8 cellular contexts compared by ENCODE assay signal in the genomic region with DNA sequence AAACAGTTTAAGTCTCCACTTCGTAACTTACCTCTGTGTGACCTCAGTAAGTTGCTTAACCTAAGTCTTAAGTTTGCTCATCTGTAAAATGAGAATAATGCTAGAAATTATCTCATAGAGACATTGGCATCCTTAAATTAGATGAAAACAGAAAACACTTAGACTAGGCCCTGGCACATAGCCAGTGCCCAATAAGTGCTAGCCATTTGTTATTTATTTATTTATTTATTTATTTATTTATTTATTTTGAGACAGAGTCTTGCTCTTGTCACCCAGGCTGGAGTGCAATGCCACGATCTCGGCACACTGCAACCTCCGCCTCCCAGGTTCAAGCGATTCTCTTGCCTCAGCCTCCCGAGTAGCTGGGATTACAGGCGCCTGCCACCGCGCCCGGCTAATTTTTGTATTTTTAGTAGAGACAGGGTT. TPM values are rescaled to one million over a fixed set of nuclear protein-coding genes. Genes with fewer than 3 reads are reported as not detected.
A peak's percentile ranks its signal among the peaks of the same experiment; 100 is the strongest.
DNase-seq lines count a peak whose midpoint lies in the region; ATAC-seq and TF ChIP-seq lines count a peak whose summit lies in the region.
"Not testable (repeated sequence)": the region's sequence is repeated elsewhere in the genome, so short reads cannot be mapped to it uniquely, and the experiment has no call there.

No MANE protein-coding gene starts in this region.

- H3K4me2 ChIP-seq in GM23248 (ENCODE audit: unreplicated experiment), result peak overlapping the region; percentile 76

- H3K27me3 ChIP-seq in GM23248 (replicated peaks; ENCODE audit: insufficient read depth); upper lobe of left lung: not testable (repeated sequence)

- not testable (repeated sequence) for H3K36me3 Mint-ChIP-seq in T-helper 17 cell (ENCODE audit: low read depth); activated naive CD8-positive, alpha-beta T cell; natural killer cell treated with Interleukin-12 subunit alpha and Interleukin-12 subunit beta and Interleukin-15 and Interleukin-18, amount 100 ng/mL, for 72 hours

- H3K4me3 Mint-ChIP-seq in T-helper 17 cell, result peak overlapping the region; percentile 97
- H3K4me3 Mint-ChIP-seq in activated naive CD8-positive, alpha-beta T cell, result peak overlapping the region; percentile 93
- H3K4me3 Mint-ChIP-seq in natural killer cell treated with Interleukin-12 subunit alpha and Interleukin-12 subunit beta and Interleukin-15 and Interleukin-18, amount 100 ng/mL, for 72 hours, result peak overlapping the region; percentile 89

- not testable (repeated sequence) for H3K9me3 ChIP-seq in GM23248 (ENCODE audit: low read depth); T-helper 17 cell (ENCODE audit: control insufficient read depth, low read length, poor library complexity, severe bottlenecking); upper lobe of left lung

- in situ Hi-C loops in GM23248 (cut with MboI), result not testable (repeated sequence)

- H3K9me3 Mint-ChIP-seq in activated naive CD8-positive, alpha-beta T cell (ENCODE audit: low read depth); natural killer cell treated with Interleukin-12 subunit alpha and Interleukin-12 subunit beta and Interleukin-15 and Interleukin-18, amount 100 ng/mL, for 72 hours: not testable (repeated sequence)

- H3K9ac ChIP-seq in GM23248, result peak overlapping the region; percentile 100

- H3K4me1 Mint-ChIP-seq in T-helper 17 cell, result peaks cover 67% of the 10 kb centered on the region
- H3K4me1 Mint-ChIP-seq in activated naive CD8-positive, alpha-beta T cell (ENCODE audit: low read depth), result peaks cover 63% of the 10 kb centered on the region
- H3K4me1 Mint-ChIP-seq in natural killer cell treated with Interleukin-12 subunit alpha and Interleukin-12 subunit beta and Interleukin-15 and Interleukin-18, amount 100 ng/mL, for 72 hours (ENCODE audit: low read depth in 2 of 2), result peaks cover 58 to 59% of the 10 kb centered on the region in 2 donors

- H3K4me3 ChIP-seq in GM23248 (peak overlapping the region; percentile 93), coronary artery (peak overlapping the region; percentile 99), skin epidermis (peak overlapping the region in 1 of 7 experiments; percentile 99), upper lobe of left lung (peak overlapping the region in 1 of 4 donors; percentile 80)

- TF ChIP-seq CTCF in coronary artery (IDR thresholded peaks at IDR 0.05); upper lobe of left lung (IDR thresholded peaks at IDR 0.05): not testable (repeated sequence)

- 0 out of 2 replicates have a peak overlapping the region, but pooled peaks have one; percentile 89 for H3K27ac ChIP-seq in GM23248
- H3K27ac ChIP-seq in coronary artery, result peak overlapping the region; percentile 97 to 99
- H3K27ac ChIP-seq in skin epidermis, result peak overlapping the region in 15 of 21 experiments; percentile 70 to 100 (median 99)
- H3K27ac ChIP-seq in upper lobe of left lung, result peak overlapping the region; percentile 86 to 100 (median 100)

- ATAC-seq in T-helper 17 cell; Right ventricle myocardium superior (ENCODE audit: poor library complexity); natural killer cell treated with Interleukin-12 subunit alpha and Interleukin-12 subunit beta and Interleukin-15 and Interleukin-18, amount 100 ng/mL, for 72 hours; upper lobe of left lung (ENCODE audit: low FRiP score in 2 of 2): not testable (repeated sequence)

- not testable (repeated sequence) for TF ChIP-seq POLR2A in upper lobe of left lung (IDR thresholded peaks at IDR 0.05)

- not testable (repeated sequence) for H4K20me1 ChIP-seq in GM23248 (ENCODE audit: insufficient read depth)

- not testable (repeated sequence) for H3K27me3 Mint-ChIP-seq in T-helper 17 cell; activated naive CD8-positive, alpha-beta T cell; natural killer cell treated with Interleukin-12 subunit alpha and Interleukin-12 subunit beta and Interleukin-15 and Interleukin-18, amount 100 ng/mL, for 72 hours

- not testable (repeated sequence) for TF ChIP-seq EP300 in upper lobe of left lung (IDR thresholded peaks at IDR 0.05)

- peaks cover 89% of the 10 kb centered on the region for H3K79me2 ChIP-seq in GM23248 (ENCODE audit: insufficient read depth)

- H3K36me3 ChIP-seq in GM23248 (ENCODE audit: low read depth); upper lobe of left lung: not testable (repeated sequence)

- H3K27ac Mint-ChIP-seq in T-helper 17 cell, result peak overlapping the region; percentile 97
- H3K27ac Mint-ChIP-seq in activated naive CD8-positive, alpha-beta T cell, result peak overlapping the region; percentile 99
- H3K27ac Mint-ChIP-seq in natural killer cell treated with Interleukin-12 subunit alpha and Interleukin-12 subunit beta and Interleukin-15 and Interleukin-18, amount 100 ng/mL, for 72 hours, result peak overlapping the region; percentile 96 to 97

- intact Hi-C loops in Right ventricle myocardium superior (cut with DNase I), result loop anchor here (5.0 to 10.0 kb wide), 2 partner anchors 66 to 128 kb away; partner anchors contain the start of gene THRAP3

- H3F3A ChIP-seq in GM23248 (ENCODE audit: insufficient read depth), result peaks cover 27% of the 10 kb centered on the region

- H2AFZ ChIP-seq in GM23248, result not testable (repeated sequence)

- H3K4me1 ChIP-seq in GM23248 (ENCODE audit: insufficient read depth), result peaks cover 59% of the 10 kb centered on the region
- H3K4me1 ChIP-seq in upper lobe of left lung, result peaks cover 66 to 77% (median 76%) of the 10 kb centered on the region in 4 donors

- not testable (repeated sequence) for H3K9me2 ChIP-seq in GM23248 (ENCODE audit: insufficient read depth)

- DNase-seq in GM23248 (peak; percentile 46), Right ventricle myocardium superior (peak; percentile 34)
- DNase-seq in T-helper 17 cell; coronary artery (ENCODE audit: low spot score); natural killer cell treated with Interleukin-12 subunit alpha and Interleukin-12 subunit beta and Interleukin-15 and Interleukin-18, amount 100 ng/mL, for 72 hours (ENCODE audit: low spot score); upper lobe of left lung: not testable (repeated sequence)

- WGBS in GM23248 (ENCODE audit: low coverage in 1 of 2, low lambda C conversion rate in 2 of 2, missing lambda C conversion rate in 2 of 2), 2 experiments, result 88 to 89% methylated on average over 10 of the region's 10 CpGs
- WGBS in upper lobe of left lung, 2 donors, result 90 to 95% methylated on average over 10 of the region's 10 CpGs

RNA-seq across cellular contexts. Expression of gene MAP7D1, which starts 2.9 kb away (rescaled TPM):
- total RNA-seq in GM23248 (2014; rRNA removed; shearing (Covaris generic)), result 160 and 224 TPM in 2 replicates
- 34.8 and 35.8 TPM in 2 replicates for polyA plus RNA-seq in GM23248 (2016; fragmentation: Nextera tagmentation; extraction: Ambion mirVana)
- total RNA-seq in T-helper 17 cell, result 100 to 1,000 TPM; 173 to 175 TPM
- total RNA-seq in Right ventricle myocardium superior, result 390 TPM
- 100 to 1,000 TPM; 153 to 196 TPM for total RNA-seq in natural killer cell treated with Interleukin-12 subunit alpha and Interleukin-12 subunit beta and Interleukin-15 and Interleukin-18, amount 100 ng/mL, for 72 hours
- 100 to 1,000 TPM; 129 to 290 (median 153) TPM for total RNA-seq in upper lobe of left lung

RNA-seq across cellular contexts. Expression of gene TRAPPC3, which starts 9.6 kb away (rescaled TPM):
- 101 and 112 TPM in 2 replicates for total RNA-seq in GM23248 (2014; rRNA removed; shearing (Covaris generic))
- 134 and 135 TPM in 2 replicates for polyA plus RNA-seq in GM23248 (2016; fragmentation: Nextera tagmentation; extraction: Ambion mirVana)
- total RNA-seq in T-helper 17 cell (10 to 100 TPM; 35.0 to 37.8 TPM), Right ventricle myocardium superior (59.6 TPM), upper lobe of left lung (100 to 1,000 TPM in 2 of 6 donors, 10 to 100 TPM in 4; 65.8 to 120 (median 75.5) TPM)
- 10 to 100 TPM; 58.4 to 69.2 TPM for total RNA-seq in natural killer cell treated with Interleukin-12 subunit alpha and Interleukin-12 subunit beta and Interleukin-15 and Interleukin-18, amount 100 ng/mL, for 72 hours

RNA-seq across cellular contexts. Expression of gene COL8A2, which starts 33.8 kb away (rescaled TPM):
- 30.5 and 33.1 TPM in 2 replicates for total RNA-seq in GM23248 (2014; rRNA removed; shearing (Covaris generic))
- 2.9 and 3.2 TPM in 2 replicates for polyA plus RNA-seq in GM23248 (2016; fragmentation: Nextera tagmentation; extraction: Ambion mirVana)
- total RNA-seq in T-helper 17 cell (under 1 TPM in 1 of 2 donors, not detected in 1; 0.25 TPM), Right ventricle myocardium superior (1.4 TPM), upper lobe of left lung (10 to 100 TPM in 3 of 6 donors, 1 to 10 TPM in 3; 2.5 to 20.8 (median 11.4) TPM)
- under 1 TPM in 1 of 2 donors, not detected in 1; 0.08 TPM for total RNA-seq in natural killer cell treated with Interleukin-12 subunit alpha and Interleukin-12 subunit beta and Interleukin-15 and Interleukin-18, amount 100 ng/mL, for 72 hours
